ENCODE assay signal across 8 cellular contexts in the genomic region with DNA sequence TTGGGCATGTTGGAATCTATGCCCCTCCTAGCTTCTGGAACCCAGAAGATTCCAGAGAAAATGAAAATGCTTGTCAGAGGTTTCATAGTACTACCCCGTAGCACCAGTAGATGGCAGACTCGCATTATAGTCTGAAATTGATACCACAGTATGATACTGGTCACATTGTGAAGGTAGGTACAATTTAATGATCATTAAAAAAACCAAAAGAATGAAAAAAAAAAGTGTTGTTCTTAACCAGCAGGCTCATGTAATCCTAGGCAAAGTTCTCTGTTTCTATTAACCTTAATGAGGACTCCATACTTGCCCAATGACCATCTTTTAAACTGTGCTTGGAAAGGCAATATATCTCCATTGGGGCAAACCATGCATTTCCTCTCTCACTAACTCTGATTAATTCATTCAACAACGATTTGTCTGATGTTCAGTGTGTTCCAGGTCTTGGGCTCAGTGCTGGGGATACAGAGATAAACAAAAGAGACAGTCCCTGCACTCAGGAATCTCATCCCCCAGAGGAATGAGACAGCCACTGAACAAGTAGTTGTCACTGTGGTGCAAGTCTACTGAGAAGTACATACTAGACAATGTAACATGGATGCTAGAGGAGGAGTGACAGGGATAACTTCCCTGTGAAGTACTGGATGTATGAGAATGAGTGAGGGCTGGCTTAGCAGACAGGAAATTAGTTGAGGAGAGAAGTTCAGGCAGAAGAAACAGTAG.
DNase-seq lines count a peak whose midpoint lies in the region; ATAC-seq and TF ChIP-seq lines count a peak whose summit lies in the region.

No MANE protein-coding gene starts in this region.

- H3K27me3 ChIP-seq in spleen (replicated peaks in 1 of 7): no peaks in the 10 kb centered on the region

- no peak for TF ChIP-seq POLR2A in spleen (IDR thresholded peaks at IDR 0.05)

- peak overlapping the region in 4 of 8 donors; percentile 5 to 37 (median 28) for H3K27ac ChIP-seq in spleen

- no peaks in the 10 kb centered on the region for H3K9me3 Mint-ChIP-seq in activated naive CD4-positive, alpha-beta T cell treated with anti-CD3 and anti-CD28 coated beads for 36 hours

- 2 to 9% (median 4%) methylated on average over 3 of the region's 3 CpGs for WGBS in spleen, 5 donors

- H3K4me3 ChIP-seq in astrocyte of the cerebellum (ENCODE audit: low read depth, low read length): no peak overlapping the region
- no peak overlapping the region for H3K4me3 ChIP-seq in spleen

- H3K4me1 Mint-ChIP-seq in activated naive CD4-positive, alpha-beta T cell treated with anti-CD3 and anti-CD28 coated beads for 36 hours (ENCODE audit: low read depth): no peaks in the 10 kb centered on the region

- DNase-seq in activated naive CD4-positive, alpha-beta T cell treated with anti-CD3 and anti-CD28 coated beads for 36 hours: peak; percentile 32
- DNase-seq in activated naive CD4-positive, alpha-beta T cell treated with Interleukin-2 at 50 U/mL for 16 hours: no peak
- DNase-seq in HCEC 1CT: peak; percentile 40
- DNase-seq in M059J (ENCODE audit: low read depth): peak; percentile 51
- peak; percentile 44 for DNase-seq in astrocyte of the cerebellum (ENCODE audit: low read depth)
- peak; percentile 33 for DNase-seq in iPS-NIHi11 (ENCODE audit: low spot score)
- no peak for DNase-seq in spleen

- H3K27ac Mint-ChIP-seq in activated naive CD4-positive, alpha-beta T cell treated with anti-CD3 and anti-CD28 coated beads for 36 hours: no peak overlapping the region

- H3K27me3 Mint-ChIP-seq in activated naive CD4-positive, alpha-beta T cell treated with anti-CD3 and anti-CD28 coated beads for 36 hours (ENCODE audit: low read depth): no peaks in the 10 kb centered on the region

- intact Hi-C loops in activated naive CD4-positive, alpha-beta T cell treated with anti-CD3 and anti-CD28 coated beads for 36 hours (cut with micrococcal nuclease): loop anchor here (1.0 to 5.0 kb wide), 3 partner anchors 228 to 854 kb away; no protein-coding TSS in a partner anchor
- intact Hi-C loops in spleen (cut with DNase I; ENCODE audit: low total_unique reads): no loop called here

- in situ Hi-C loops in astrocyte of the cerebellum (cut with HindIII; ENCODE audit: low sequenced_read_pairs): loop anchor here (25.0 kb wide), 2 partner anchors 234 to 659 kb away; partner anchors contain the start of gene PHYHIPL

- no peaks in the 10 kb centered on the region for H3K9me3 ChIP-seq in spleen

- no peak for ATAC-seq in GM19455 (IDR thresholded peaks at IDR 0.05; ENCODE audit: unreplicated experiment)

- no peaks in the 10 kb centered on the region for H3K36me3 Mint-ChIP-seq in activated naive CD4-positive, alpha-beta T cell treated with anti-CD3 and anti-CD28 coated beads for 36 hours (ENCODE audit: low read depth)

- CTCF ChIA-PET in activated naive CD4-positive, alpha-beta T cell treated with anti-CD3 and anti-CD28 coated beads for 36 hours (lab: Charles Lee): interaction anchor here (0.7 to 1.0 kb wide), 2 partner anchors 38 to 670 kb away, joined by 3 read pairs; no protein-coding TSS in a partner anchor

- no peaks in the 10 kb centered on the region for H3K36me3 ChIP-seq in spleen

- peak; percentile 75 for TF ChIP-seq CTCF in astrocyte of the cerebellum (IDR thresholded peaks at IDR 0.05; ENCODE audit: low read depth, low read length, missing control alignments)
- TF ChIP-seq CTCF in spleen (IDR thresholded peaks at IDR 0.05 in 8 of 11, conservative IDR thresholded peaks at IDR 0.05 in 3 of 11): peak; percentile 7 to 67 (median 54)

- H3K4me3 Mint-ChIP-seq in activated naive CD4-positive, alpha-beta T cell treated with anti-CD3 and anti-CD28 coated beads for 36 hours: no peak overlapping the region

- H3K4me1 ChIP-seq in spleen: peaks cover 0 to 6% (median 0%) of the 10 kb centered on the region in 6 donors

Comparison
In these comparisons a context has a peak if more than half of its experiments do, and no peak if none do; other contexts are left out.
1. DNase-seq: peak in activated naive CD4-positive, alpha-beta T cell treated with anti-CD3 and anti-CD28 coated beads for 36 hours (single experiment), HCEC 1CT (single experiment), M059J (single experiment), astrocyte of the cerebellum (single experiment) and iPS-NIHi11 (single experiment); none in activated naive CD4-positive, alpha-beta T cell treated with Interleukin-2 at 50 U/mL for 16 hours (single experiment) and spleen (single experiment).